25 cellular contexts compared by ENCODE assay signal in the genomic region with DNA sequence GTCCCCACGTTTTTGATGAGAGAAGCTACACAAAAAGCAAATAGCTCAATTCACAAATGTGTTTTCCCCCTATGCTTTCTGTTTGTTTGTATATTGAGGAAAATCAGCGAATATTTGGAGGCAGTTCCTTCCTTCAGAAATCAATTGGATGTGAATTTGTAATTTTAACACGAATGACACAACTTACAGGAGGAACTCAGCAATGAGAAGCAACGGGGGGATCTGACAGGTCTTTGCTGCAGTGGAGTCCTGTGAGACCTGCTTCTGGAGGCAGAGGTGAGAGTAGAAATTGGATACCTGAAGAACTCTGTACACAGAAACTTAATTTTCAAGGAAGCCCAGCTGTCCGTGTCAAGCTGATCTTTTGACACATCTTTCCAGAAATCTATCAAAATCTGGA.
"Had no signal": no experiment of that assay in that cellular context is flagged by ENCODE, and none has a peak within 500 bp of the region (broad histone marks: within the 10 kb centered on the region; RNA-seq: fewer than 3 reads in every experiment).

No MANE protein-coding gene starts in this region.

- H3K27ac Mint-ChIP-seq: memory B cell; mesothelial cell of epicardium; naive B cell; natural killer cell treated with Interleukin-12 subunit alpha and Interleukin-12 subunit beta and Interleukin-15 and Interleukin-18, amount 100 ng/mL, for 72 hours; stimulated activated naive CD8-positive, alpha-beta T cell treated with anti-CD3 and anti-CD28 coated beads, Interleukin-15, amount 100 ng/mL, for 72 hours had no signal

- H3K27ac ChIP-seq: dorsolateral prefrontal cortex, prostate gland, right atrium auricular region, suprapubic skin, transverse colon, upper lobe of right lung, uterus had no signal

- H3K9me3 ChIP-seq: mucosa of descending colon, prostate gland, right atrium auricular region, suprapubic skin, transverse colon, upper lobe of right lung, uterus had no signal

- H3K4me3 Mint-ChIP-seq: memory B cell; mesothelial cell of epicardium; naive B cell; natural killer cell treated with Interleukin-12 subunit alpha and Interleukin-12 subunit beta and Interleukin-15 and Interleukin-18, amount 100 ng/mL, for 72 hours; neural crest cell; stimulated activated naive CD8-positive, alpha-beta T cell treated with anti-CD3 and anti-CD28 coated beads, Interleukin-15, amount 100 ng/mL, for 72 hours had no signal

- H3K27me3 ChIP-seq: dorsolateral prefrontal cortex, right atrium auricular region, suprapubic skin, transverse colon, upper lobe of right lung, uterus had no signal

- H3K36me3 ChIP-seq: prostate gland, right atrium auricular region, suprapubic skin, transverse colon, upper lobe of right lung had no signal

- ATAC-seq: left lobe of liver; mucosa of descending colon; natural killer cell treated with Interleukin-12 subunit alpha and Interleukin-12 subunit beta and Interleukin-15 and Interleukin-18, amount 100 ng/mL, for 72 hours; sciatic nerve; stimulated activated naive CD8-positive, alpha-beta T cell treated with anti-CD3 and anti-CD28 coated beads, Interleukin-15, amount 100 ng/mL, for 72 hours; upper lobe of right lung had no signal

- H3K4me3 ChIP-seq: dorsolateral prefrontal cortex, lung, mucosa of descending colon, prostate gland, right atrium auricular region, smooth muscle cell, suprapubic skin, transverse colon, upper lobe of right lung, uterus had no signal

- H3K4me1 ChIP-seq: prostate gland, right atrium auricular region, suprapubic skin, transverse colon, upper lobe of right lung, uterus had no signal

- H3K36me3 Mint-ChIP-seq: memory B cell; mesothelial cell of epicardium; naive B cell; natural killer cell treated with Interleukin-12 subunit alpha and Interleukin-12 subunit beta and Interleukin-15 and Interleukin-18, amount 100 ng/mL, for 72 hours had no signal

- H3K4me1 Mint-ChIP-seq: memory B cell; naive B cell; neural crest cell; stimulated activated naive CD8-positive, alpha-beta T cell treated with anti-CD3 and anti-CD28 coated beads, Interleukin-15, amount 100 ng/mL, for 72 hours had no signal

- H3K9me3 Mint-ChIP-seq: memory B cell; mesothelial cell of epicardium; neural crest cell; stimulated activated naive CD8-positive, alpha-beta T cell treated with anti-CD3 and anti-CD28 coated beads, Interleukin-15, amount 100 ng/mL, for 72 hours had no signal

- H3K27me3 Mint-ChIP-seq: memory B cell; naive B cell; natural killer cell treated with Interleukin-12 subunit alpha and Interleukin-12 subunit beta and Interleukin-15 and Interleukin-18, amount 100 ng/mL, for 72 hours; stimulated activated naive CD8-positive, alpha-beta T cell treated with anti-CD3 and anti-CD28 coated beads, Interleukin-15, amount 100 ng/mL, for 72 hours had no signal

- DNase-seq: dorsolateral prefrontal cortex; effector CD4-positive, alpha-beta T cell; head of caudate nucleus; mucosa of descending colon; naive B cell; stimulated activated CD4-positive, alpha-beta T cell treated with anti-CD3 and anti-CD28 coated beads, Interleukin-12 subunit alpha, Interleukin-12 subunit beta, amount 100 ng/mL, for 4 hours; stimulated activated CD4-positive, alpha-beta T cell treated with anti-CD3 and anti-CD28 coated beads, Interleukin-1b, Interleukin-23, amount 100 ng/mL, for 48 hours; stimulated activated CD4-positive, alpha-beta T cell treated with anti-CD3 and anti-CD28 coated beads, Interleukin-4, amount 100 ng/mL, for 1 hour; stimulated activated CD8-positive, alpha-beta memory T cell treated with anti-CD3 and anti-CD28 coated beads, Interleukin-4, amount 100 ng/mL, for 48 hours; stimulated activated naive CD4-positive, alpha-beta T cell; stimulated activated naive CD8-positive, alpha-beta T cell treated with anti-CD3 and anti-CD28 coated beads, Interleukin-15, amount 100 ng/mL, for 72 hours; transverse colon; upper lobe of right lung; uterus had no signal
